Comparison of ENCODE assay signal across 8 cellular contexts in the genomic region with DNA sequence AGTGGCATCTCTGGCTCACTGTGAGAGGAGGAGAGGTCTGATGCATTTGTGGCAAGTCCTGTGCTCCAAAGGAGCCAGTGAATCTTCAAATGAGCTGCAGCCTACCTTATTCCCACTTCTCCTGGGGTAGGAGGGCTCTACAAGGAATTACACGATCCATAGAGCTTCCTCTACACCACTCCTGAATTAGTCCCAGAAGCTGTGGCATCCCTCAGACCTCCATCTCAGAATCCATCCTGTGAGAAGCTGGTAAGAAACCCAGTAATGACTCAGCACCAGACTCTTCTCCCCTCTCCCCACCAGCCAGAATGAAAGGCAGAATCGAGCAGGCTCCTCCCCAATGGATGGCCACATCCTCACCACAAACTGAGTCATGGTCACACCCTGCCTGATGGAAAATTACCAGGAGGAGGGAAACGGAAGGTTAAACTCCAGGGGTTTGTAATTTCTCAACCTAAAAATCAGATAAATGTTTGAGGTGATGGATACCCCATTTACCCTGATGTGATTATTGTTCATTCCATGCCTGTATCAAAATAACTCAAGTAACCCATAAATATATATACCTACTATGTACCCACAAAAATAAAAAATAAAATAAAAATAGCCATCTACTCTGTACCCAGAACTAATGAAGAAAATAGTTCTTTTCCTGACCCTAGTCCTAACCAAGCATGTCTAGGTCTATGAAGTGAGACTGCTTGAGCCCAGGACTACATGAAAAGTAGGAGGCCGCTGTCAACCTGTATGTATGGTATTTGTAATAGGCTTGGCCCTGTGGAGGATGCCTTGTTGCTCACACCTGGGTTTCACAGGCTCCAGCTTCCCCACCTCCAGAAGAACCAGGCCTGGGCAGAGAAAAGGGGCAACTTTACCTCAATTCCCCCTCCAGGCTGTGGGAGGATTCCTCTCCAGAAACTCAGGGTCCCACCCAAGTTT. TPM values are rescaled to one million over a fixed set of nuclear protein-coding genes. Genes with fewer than 3 reads are reported as not detected.
A peak's percentile ranks its signal among the peaks of the same experiment; 100 is the strongest.
DNase-seq lines count a peak whose midpoint lies in the region; ATAC-seq and TF ChIP-seq lines count a peak whose summit lies in the region.

No MANE protein-coding gene starts in this region.

- H3K27ac ChIP-seq in brain microvascular endothelial cell, result peak overlapping the region; percentile 95
- H3K27ac ChIP-seq in right lobe of liver, result no peak overlapping the region

- H3K4me3 ChIP-seq in brain microvascular endothelial cell (ENCODE audit: low read depth, low read length) (peak overlapping the region; percentile 50), right lobe of liver (no peak overlapping the region)

- H3K27ac Mint-ChIP-seq in stimulated activated memory B cell treated with anti-CD40 and anti-IgM and Interleukin-4, amounts not matched to agents 10 μg/mL and 1 μg/mL and 100 μg/mL, for 72 hours, result peak overlapping the region; percentile 67

- H3K36me3 ChIP-seq in brain microvascular endothelial cell (replicated peaks), result peaks cover 16% of the 10 kb centered on the region
- peaks cover 0 to 5% (median 0%) of the 10 kb centered on the region in 4 donors for H3K36me3 ChIP-seq in right lobe of liver

- H3K27me3 Mint-ChIP-seq in stimulated activated memory B cell treated with anti-CD40 and anti-IgM and Interleukin-4, amounts not matched to agents 10 μg/mL and 1 μg/mL and 100 μg/mL, for 72 hours, result no peaks in the 10 kb centered on the region

- TF ChIP-seq CTCF in brain microvascular endothelial cell (IDR thresholded peaks at IDR 0.05; ENCODE audit: low read depth, low read length, missing control alignments) (no peak), right lobe of liver (IDR thresholded peaks at IDR 0.05) (no peak)

- H3K27me3 ChIP-seq in brain microvascular endothelial cell (replicated peaks) (no peaks in the 10 kb centered on the region), right lobe of liver (no peaks in the 10 kb centered on the region)

- H3K4me1 Mint-ChIP-seq in stimulated activated memory B cell treated with anti-CD40 and anti-IgM and Interleukin-4, amounts not matched to agents 10 μg/mL and 1 μg/mL and 100 μg/mL, for 72 hours, result peaks cover 11% of the 10 kb centered on the region

- no peak for TF ChIP-seq POLR2A in right lobe of liver (IDR thresholded peaks at IDR 0.05)

- no peaks in the 10 kb centered on the region for H3K9me3 ChIP-seq in right lobe of liver

- 40% methylated on average over 2 of the region's 4 CpGs for WGBS in right lobe of liver (ENCODE audit: insufficient coverage, low coverage, low lambda C conversion rate, missing lambda C conversion rate)

- no peaks in the 10 kb centered on the region for H3K4me1 ChIP-seq in right lobe of liver

- intact Hi-C loops in right lobe of liver (cut with DNase I), result no loop called here

- H3K36me3 Mint-ChIP-seq in stimulated activated memory B cell treated with anti-CD40 and anti-IgM and Interleukin-4, amounts not matched to agents 10 μg/mL and 1 μg/mL and 100 μg/mL, for 72 hours, result peaks cover 18% of the 10 kb centered on the region

- H3K9me3 Mint-ChIP-seq in stimulated activated memory B cell treated with anti-CD40 and anti-IgM and Interleukin-4, amounts not matched to agents 10 μg/mL and 1 μg/mL and 100 μg/mL, for 72 hours, result no peaks in the 10 kb centered on the region

- peak overlapping the region; percentile 24 for H3K4me3 Mint-ChIP-seq in stimulated activated memory B cell treated with anti-CD40 and anti-IgM and Interleukin-4, amounts not matched to agents 10 μg/mL and 1 μg/mL and 100 μg/mL, for 72 hours

- ATAC-seq in GM19395 (IDR thresholded peaks at IDR 0.05; ENCODE audit: unreplicated experiment) (peak; percentile 83), right lobe of liver (peak; percentile 33 to 80 (median 45))
- peak; percentile 75 for ATAC-seq in stimulated activated memory B cell treated with anti-CD40 and anti-IgM and Interleukin-4, amounts not matched to agents 10 μg/mL and 1 μg/mL and 100 μg/mL, for 72 hours

- in situ Hi-C loops in brain microvascular endothelial cell (cut with HindIII; ENCODE audit: low pct_ligation_motif_present, low sequenced_read_pairs), result no loop called here

- DNase-seq in Ammon's horn (ENCODE audit: low spot score), result peak; percentile 28
- DNase-seq in HPDE6-E6E7 (ENCODE audit: extremely low spot score), result peak; percentile 93
- DNase-seq in T-helper 22 cell (ENCODE audit: low read depth), result peak; percentile 35
- peak; percentile 97 for DNase-seq in brain microvascular endothelial cell
- DNase-seq in right lobe of liver, result peak in 1 of 3 donors; percentile 31
- DNase-seq in medulla oblongata (ENCODE audit: extremely low spot score), result no peak

RNA-seq across cellular contexts. Expression of gene PKM, which starts 6.6 kb away (rescaled TPM):
- total RNA-seq in right lobe of liver, result 100 to 1,000 TPM in 1 of 6 experiments, 10 to 100 TPM in 5; 18.4 to 106 (median 27.2) TPM

RNA-seq across cellular contexts. Expression of gene PARP6, which starts 34.8 kb away (rescaled TPM):
- 10 to 100 TPM in 4 of 6 experiments, 1 to 10 TPM in 2; 7.9 to 23.0 (median 13.1) TPM for total RNA-seq in right lobe of liver

RNA-seq across cellular contexts. Expression of gene GRAMD2A, which starts 40.0 kb away (rescaled TPM):
- not detected for total RNA-seq in right lobe of liver
